Comparison of ENCODE assay signal across 19 cellular contexts in genomic region chr9:70073756-70074155, GRCh38. TPM values are rescaled to one million over a fixed set of nuclear protein-coding genes. Genes with fewer than 3 reads are reported as not detected.
DNase-seq lines count a peak whose midpoint lies in the region; ATAC-seq, FAIRE-seq and TF ChIP-seq lines count a peak whose summit lies in the region.
"Had no signal": no experiment of that assay in that cellular context is flagged by ENCODE, and none has a peak within 500 bp of the region (broad histone marks: within the 10 kb centered on the region; RNA-seq: fewer than 3 reads in every experiment).

No MANE protein-coding gene starts in this region.

- H3K4me2 ChIP-seq in astrocyte (ENCODE audit: low read length) (peak overlapping the region; percentile 20), mesenchymal stem cell (ENCODE audit: low read length, poor library complexity, severe bottlenecking) (no peak overlapping the region)
- H3K4me2 ChIP-seq: A549 had no signal

- no peak for ATAC-seq in GM21381 (IDR thresholded peaks at IDR 0.05; ENCODE audit: unreplicated experiment)
- ATAC-seq: A549 had no signal

- H3K14ac ChIP-seq in mesenchymal stem cell (ENCODE audit: low read length in 2 of 2) = no peak overlapping the region

- H3K79me1 ChIP-seq in mesenchymal stem cell (replicated peaks; ENCODE audit: low read length, poor library complexity, severe bottlenecking) = peaks cover 27% of the 10 kb centered on the region

- H3K4me3 ChIP-seq in astrocyte (ENCODE audit: insufficient read depth, low read depth, low read length) (no peak overlapping the region), mesenchymal stem cell (ENCODE audit: insufficient read depth in 1 of 2, low read depth in 1 of 2, low read length in 2 of 2) (no peak overlapping the region), stomach (no peak overlapping the region)
- H3K4me3 ChIP-seq: A549 had no signal

- no peaks in the 10 kb centered on the region for H3K9me3 Mint-ChIP-seq in astrocyte (ENCODE audit: unreplicated experiment)
- H3K9me3 Mint-ChIP-seq in activated T-helper 1 cell treated with anti-CD3 and anti-CD28 coated beads, Interleukin-12 subunit alpha, Interleukin-12 subunit beta, Interleukin-2, Interleukin-4 antibody, amounts not matched to agents 30 ng/mL and 10 ng/mL and 1 ng/mL, durations not matched to agents 14 hours and 24 hours and 36 hours = no peaks in the 10 kb centered on the region

- FAIRE-seq in astrocyte (lab: Jason Lieb, UNC) = no peak
- FAIRE-seq: A549 had no signal

- H3K36me3 ChIP-seq in astrocyte (ENCODE audit: insufficient read depth, low read length) = no peaks in the 10 kb centered on the region
- peaks cover 0 to 11% of the 10 kb centered on the region in 2 experiments for H3K36me3 ChIP-seq in mesenchymal stem cell (ENCODE audit: control insufficient read depth in 1 of 2, insufficient read depth in 2 of 2, low read depth in 1 of 2, low read length in 2 of 2)
- H3K36me3 ChIP-seq in stomach = no peaks in the 10 kb centered on the region

- no peaks in the 10 kb centered on the region for H3K27me3 ChIP-seq in astrocyte (ENCODE audit: insufficient read depth, low read length)
- no peaks in the 10 kb centered on the region for H3K27me3 ChIP-seq in mesenchymal stem cell (ENCODE audit: control insufficient read depth in 1 of 2, insufficient read depth in 1 of 2, low read length in 2 of 2)
- peaks cover 0 to 3% (median 0%) of the 10 kb centered on the region in 3 donors for H3K27me3 ChIP-seq in stomach

- TF ChIP-seq EP300 in stomach (IDR thresholded peaks at IDR 0.05) = no peak

- peaks cover 48% of the 10 kb centered on the region for H3K4me1 Mint-ChIP-seq in astrocyte (ENCODE audit: low read depth, unreplicated experiment)
- H3K4me1 Mint-ChIP-seq in activated T-helper 1 cell treated with anti-CD3 and anti-CD28 coated beads, Interleukin-12 subunit alpha, Interleukin-12 subunit beta, Interleukin-2, Interleukin-4 antibody, amounts not matched to agents 30 ng/mL and 10 ng/mL and 1 ng/mL, durations not matched to agents 14 hours and 24 hours and 36 hours (ENCODE audit: low read depth) = no peaks in the 10 kb centered on the region

- H4K20me1 ChIP-seq in astrocyte (ENCODE audit: insufficient read depth, low read length) = peaks cover 3% of the 10 kb centered on the region

- no peak overlapping the region for H3K9ac ChIP-seq in astrocyte (ENCODE audit: low read length)
- no peak overlapping the region for H3K9ac ChIP-seq in mesenchymal stem cell (ENCODE audit: low read length)

- H2AK5ac ChIP-seq in mesenchymal stem cell (ENCODE audit: low read length, severe bottlenecking) = no peak overlapping the region

- peaks cover 15% of the 10 kb centered on the region for H3K36me3 Mint-ChIP-seq in astrocyte (ENCODE audit: low read depth, unreplicated experiment)
- H3K36me3 Mint-ChIP-seq in activated T-helper 1 cell treated with anti-CD3 and anti-CD28 coated beads, Interleukin-12 subunit alpha, Interleukin-12 subunit beta, Interleukin-2, Interleukin-4 antibody, amounts not matched to agents 30 ng/mL and 10 ng/mL and 1 ng/mL, durations not matched to agents 14 hours and 24 hours and 36 hours (ENCODE audit: low read depth) = no peaks in the 10 kb centered on the region

- no peak overlapping the region for H3K27ac Mint-ChIP-seq in astrocyte (ENCODE audit: unreplicated experiment)
- no peak overlapping the region for H3K27ac Mint-ChIP-seq in activated T-helper 1 cell treated with anti-CD3 and anti-CD28 coated beads, Interleukin-12 subunit alpha, Interleukin-12 subunit beta, Interleukin-2, Interleukin-4 antibody, amounts not matched to agents 30 ng/mL and 10 ng/mL and 1 ng/mL, durations not matched to agents 14 hours and 24 hours and 36 hours

- no peak for TF ChIP-seq CTCF in astrocyte (IDR thresholded peaks at IDR 0.05; ENCODE audit: insufficient read depth, low read depth, low read length)
- TF ChIP-seq CTCF in stomach (IDR thresholded peaks at IDR 0.05) = no peak

- no peak overlapping the region for H3K4me3 Mint-ChIP-seq in astrocyte (ENCODE audit: unreplicated experiment)
- no peak overlapping the region for H3K4me3 Mint-ChIP-seq in activated T-helper 1 cell treated with anti-CD3 and anti-CD28 coated beads, Interleukin-12 subunit alpha, Interleukin-12 subunit beta, Interleukin-2, Interleukin-4 antibody, amounts not matched to agents 30 ng/mL and 10 ng/mL and 1 ng/mL, durations not matched to agents 14 hours and 24 hours and 36 hours

- H4K91ac ChIP-seq in mesenchymal stem cell (ENCODE audit: low read length) = no peak overlapping the region

- H3K23ac ChIP-seq in mesenchymal stem cell (ENCODE audit: low read length in 2 of 2) = no peak overlapping the region

- no peak for TF ChIP-seq POLR2A in stomach (IDR thresholded peaks at IDR 0.05)

- H3K9me3 ChIP-seq in astrocyte (ENCODE audit: insufficient read depth, low read depth, low read length) = no peaks in the 10 kb centered on the region
- no peaks in the 10 kb centered on the region for H3K9me3 ChIP-seq in mesenchymal stem cell (ENCODE audit: control insufficient read depth, low read length)
- H3K9me3 ChIP-seq in stomach = no peaks in the 10 kb centered on the region
- H3K9me3 ChIP-seq: A549 had no signal

- no peak overlapping the region for H2BK5ac ChIP-seq in mesenchymal stem cell (ENCODE audit: low read depth, low read length, poor library complexity, severe bottlenecking)

- H3K18ac ChIP-seq in mesenchymal stem cell (ENCODE audit: low read depth in 1 of 2, low read length in 2 of 2) = no peak overlapping the region

- DNase-seq in EL = peak; percentile 17
- no peak for DNase-seq in astrocyte (ENCODE audit: low read depth)
- peak; percentile 54 for DNase-seq in mesenchymal stem cell
- DNase-seq in stomach = no peak
- no peak for DNase-seq in activated T-helper 1 cell treated with anti-CD3 and anti-CD28 coated beads, Interleukin-12 subunit alpha, Interleukin-12 subunit beta, Interleukin-2, Interleukin-4 antibody, amounts not matched to agents 30 ng/mL and 10 ng/mL and 1 ng/mL, durations not matched to agents 14 hours and 24 hours and 36 hours (ENCODE audit: low spot score)
- no peak for DNase-seq in NAMALWA (ENCODE audit: low spot score)
- no peak for DNase-seq in SW480 (ENCODE audit: low spot score)
- DNase-seq: COR-L47; DMS153; HCEC 1CT; NCI-H1417 treated with DMSO at 0.1 percent for 48 hours; NCI-H2081; NCI-H526; NK-92 treated with Interleukin-12 subunit alpha and Interleukin-12 subunit beta, amount 100 ng/mL, for 24 hours; OCI-M1 had no signal

- no peak overlapping the region for H2BK12ac ChIP-seq in mesenchymal stem cell (ENCODE audit: low read length in 2 of 2)

- H2AFZ ChIP-seq in astrocyte (ENCODE audit: low read depth, low read length) = no peak overlapping the region
- H2AFZ ChIP-seq in mesenchymal stem cell (ENCODE audit: low read depth, low read length) = no peak overlapping the region

- no peak overlapping the region for H2BK15ac ChIP-seq in mesenchymal stem cell (ENCODE audit: low read depth, poor library complexity, severe bottlenecking)

- intact Hi-C loops in stomach (cut with DNase I; ENCODE audit: low total_unique reads) = no loop called here
- intact Hi-C loops in activated T-helper 1 cell treated with anti-CD3 and anti-CD28 coated beads, Interleukin-12 subunit alpha, Interleukin-12 subunit beta, Interleukin-2, Interleukin-4 antibody, amounts not matched to agents 30 ng/mL and 10 ng/mL and 1 ng/mL, durations not matched to agents 14 hours and 24 hours and 36 hours (cut with micrococcal nuclease) = no loop called here

- H3K4ac ChIP-seq in mesenchymal stem cell (ENCODE audit: low read depth in 1 of 2, low read length in 2 of 2) = no peak overlapping the region

- H2BK120ac ChIP-seq in mesenchymal stem cell (ENCODE audit: low read depth, low read length) = no peak overlapping the region

- no peak overlapping the region for H4K8ac ChIP-seq in mesenchymal stem cell (ENCODE audit: low read length)

- no peaks in the 10 kb centered on the region for H3K27me3 Mint-ChIP-seq in astrocyte (ENCODE audit: low read depth, unreplicated experiment)
- H3K27me3 Mint-ChIP-seq in activated T-helper 1 cell treated with anti-CD3 and anti-CD28 coated beads, Interleukin-12 subunit alpha, Interleukin-12 subunit beta, Interleukin-2, Interleukin-4 antibody, amounts not matched to agents 30 ng/mL and 10 ng/mL and 1 ng/mL, durations not matched to agents 14 hours and 24 hours and 36 hours (ENCODE audit: insufficient read depth) = no peaks in the 10 kb centered on the region

- peaks cover 2% of the 10 kb centered on the region for H3K79me2 ChIP-seq in astrocyte (ENCODE audit: insufficient read depth, low read length)

- H3K4me1 ChIP-seq in astrocyte (ENCODE audit: insufficient read depth, low read length) (peaks cover 7% of the 10 kb centered on the region), mesenchymal stem cell (ENCODE audit: control insufficient read depth, insufficient read depth, low read depth, low read length) (peaks cover 2% of the 10 kb centered on the region), stomach (peaks cover 14 to 78% (median 41%) of the 10 kb centered on the region in 4 donors)
- H3K4me1 ChIP-seq: A549 had no signal

- no peak overlapping the region for H3K27ac ChIP-seq in astrocyte (ENCODE audit: low read depth, low read length)
- no peak overlapping the region for H3K27ac ChIP-seq in mesenchymal stem cell (ENCODE audit: low read length, poor library complexity, severe bottlenecking)
- H3K27ac ChIP-seq in stomach = peak overlapping the region in 4 of 5 donors; percentile 70 to 89 (median 72)
- H3K27ac ChIP-seq: A549, C4-2B, RWPE1 had no signal

RNA-seq across cellular contexts. Expression of gene MAMDC2, which starts 30.1 kb away (rescaled TPM):
- 135 and 211 TPM in 2 replicates for total RNA-seq in astrocyte
- 3.3 TPM for polyA plus RNA-seq in mesenchymal stem cell (2013, experiment 1 of 2)
- polyA plus RNA-seq in mesenchymal stem cell (2013, experiment 2 of 2) = 3.3 TPM
- total RNA-seq in stomach = 10 to 100 TPM in 4 of 5 donors, 1 to 10 TPM in 1; 7.2 to 91.4 (median 42.4) TPM
- 10 to 100 TPM in 2 of 3 donors, 1 to 10 TPM in 1; 7.0 to 16.2 (median 12.0) TPM for polyA plus RNA-seq in stomach
- not detected in 2 replicates for total RNA-seq in activated T-helper 1 cell treated with anti-CD3 and anti-CD28 coated beads, Interleukin-12 subunit alpha, Interleukin-12 subunit beta, Interleukin-2, Interleukin-4 antibody, amounts not matched to agents 30 ng/mL and 10 ng/mL and 1 ng/mL, durations not matched to agents 14 hours and 24 hours and 36 hours

Comparison
In these comparisons a context has a peak if more than half of its experiments do, and no peak if none do; other contexts are left out.
1. DNase-seq: peak in EL (single experiment) and mesenchymal stem cell (single experiment); none in astrocyte (single experiment), stomach (single experiment), activated T-helper 1 cell treated with anti-CD3 and anti-CD28 coated beads, Interleukin-12 subunit alpha, Interleukin-12 subunit beta, Interleukin-2, Interleukin-4 antibody, amounts not matched to agents 30 ng/mL and 10 ng/mL and 1 ng/mL, durations not matched to agents 14 hours and 24 hours and 36 hours (single experiment), NAMALWA (single experiment) and SW480 (single experiment).
2. H3K27ac ChIP-seq: peak in stomach (4 of 5); none in astrocyte (single experiment) and mesenchymal stem cell (single experiment).